ENCODE assay signal across 18 cellular contexts in the genomic region with DNA sequence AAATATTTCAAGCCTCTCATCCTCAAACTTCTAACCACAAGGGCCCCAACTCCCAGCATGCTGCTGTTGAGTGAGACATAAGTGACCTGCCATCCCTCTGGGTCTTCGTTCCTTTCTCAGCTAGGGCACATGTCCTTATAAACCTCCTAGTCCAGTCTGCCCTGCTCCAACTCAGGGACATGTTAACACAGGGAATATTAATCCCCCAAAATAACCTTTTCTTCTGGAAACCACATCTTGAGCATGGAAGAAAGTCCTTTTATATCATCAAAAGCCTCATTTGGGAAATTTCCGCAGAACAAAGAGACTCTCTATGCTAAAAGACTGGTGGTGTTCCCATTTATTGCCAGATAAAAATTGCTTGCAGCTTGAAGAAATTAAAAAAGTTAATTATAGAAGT. TPM values are rescaled to one million over a fixed set of nuclear protein-coding genes. Genes with fewer than 3 reads are reported as not detected.
"Had no signal": no experiment of that assay in that cellular context is flagged by ENCODE, and none has a peak within 500 bp of the region (broad histone marks: within the 10 kb centered on the region; RNA-seq: fewer than 3 reads in every experiment).

No MANE protein-coding gene starts in this region.

- H3K36me3 ChIP-seq: MG63 had no signal

- DNase-seq: IMR-90, Karpas-422, KG1, MG63, NCI-H1436, NCI-H187, NCI-H2029, NCI-H2081 treated with DMSO at 0.1 percent for 48 hours, NCI-H2171, NCI-H226, NCI-H446, NCI-H510A, NCI-H774, SHP77 had no signal

- H3K9me3 ChIP-seq: MG63 had no signal

- H3K27me3 ChIP-seq: MG63 had no signal

- H3K4me3 ChIP-seq: MG63, SK-N-MC had no signal

- FAIRE-seq: RCC 7860 had no signal

- H3K27ac ChIP-seq: RWPE1, SK-N-MC had no signal

RNA-seq across cellular contexts. Expression of gene TNP1, which starts 14.4 kb away (rescaled TPM):
- total RNA-seq: HT-29, IMR-90 had no signal
- polyA plus RNA-seq: IMR-90 had no signal
